ENCODE assay signal across 23 cellular contexts in the genomic region with DNA sequence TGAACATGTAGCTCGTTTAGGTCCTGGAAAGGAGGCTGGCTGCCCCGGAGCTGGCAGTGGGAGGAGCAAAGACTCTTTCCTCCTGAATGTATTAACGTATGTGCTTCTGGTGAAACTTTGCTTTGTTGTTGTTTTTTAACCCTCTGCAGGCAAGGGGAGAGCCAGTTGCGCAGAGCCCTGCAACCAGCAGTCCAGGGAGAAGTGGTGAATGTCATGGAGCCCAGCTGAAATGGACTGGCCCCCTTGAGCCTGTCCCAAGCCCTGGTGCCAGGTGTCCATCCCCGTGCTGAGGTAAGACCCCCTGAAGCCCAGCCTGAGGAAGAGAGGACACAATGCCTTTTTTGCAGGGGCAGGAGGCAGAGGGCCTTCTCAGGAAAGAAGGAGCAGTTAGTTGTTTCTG. TPM values are rescaled to one million over a fixed set of nuclear protein-coding genes. Genes with fewer than 3 reads are reported as not detected.
DNase-seq lines count a peak whose midpoint lies in the region; ATAC-seq and TF ChIP-seq lines count a peak whose summit lies in the region.
"Had no signal": no experiment of that assay in that cellular context is flagged by ENCODE, and none has a peak within 500 bp of the region (broad histone marks: within the 10 kb centered on the region; RNA-seq: fewer than 3 reads in every experiment).

No MANE protein-coding gene starts in this region.

- H3K9me3 Mint-ChIP-seq in activated T-cell treated with anti-CD3 and anti-CD28 coated beads, Interleukin-2, amount 50 U/mL, for 72 hours: no peaks in the 10 kb centered on the region
- H3K9me3 Mint-ChIP-seq in endothelial cell (ENCODE audit: unreplicated experiment): no peaks in the 10 kb centered on the region
- peaks cover 3% of the 10 kb centered on the region for H3K9me3 Mint-ChIP-seq in osteocyte (ENCODE audit: unreplicated experiment)
- no peaks in the 10 kb centered on the region for H3K9me3 Mint-ChIP-seq in Calu3 (ENCODE audit: low read depth, unreplicated experiment)
- H3K9me3 Mint-ChIP-seq: activated naive CD4-positive, alpha-beta T cell treated with anti-CD3 and anti-CD28 coated beads for 36 hours; type B pancreatic cell had no signal

- H3K27me3 ChIP-seq in HUES64 (ENCODE audit: insufficient read depth, low read length): no peaks in the 10 kb centered on the region
- H3K27me3 ChIP-seq: right atrium auricular region, SJCRH30 had no signal

- peaks cover 6 to 24% of the 10 kb centered on the region in 2 donors for H3K36me3 Mint-ChIP-seq in activated T-cell treated with anti-CD3 and anti-CD28 coated beads, Interleukin-2, amount 50 U/mL, for 72 hours (ENCODE audit: insufficient read depth in 2 of 2)
- H3K36me3 Mint-ChIP-seq in endothelial cell (ENCODE audit: low read depth, unreplicated experiment) (peaks cover 25% of the 10 kb centered on the region), osteocyte (ENCODE audit: unreplicated experiment) (peaks cover 18% of the 10 kb centered on the region), Calu3 (ENCODE audit: insufficient read depth, unreplicated experiment) (no peaks in the 10 kb centered on the region)

- CTCF ChIA-PET in Calu3 (lab: Charles Lee): no interaction called here

- H3K36me3 ChIP-seq in HUES64 (ENCODE audit: insufficient read depth, low read length): peaks cover 24% of the 10 kb centered on the region
- H3K36me3 ChIP-seq: right atrium auricular region, SJCRH30 had no signal

- no peak overlapping the region for H3K9ac ChIP-seq in HUES64 (ENCODE audit: low read depth, low read length)

- H3K27me3 Mint-ChIP-seq in activated T-cell treated with anti-CD3 and anti-CD28 coated beads, Interleukin-2, amount 50 U/mL, for 72 hours (ENCODE audit: low read depth): no peaks in the 10 kb centered on the region
- H3K27me3 Mint-ChIP-seq in endothelial cell (ENCODE audit: unreplicated experiment) (no peaks in the 10 kb centered on the region), osteocyte (ENCODE audit: unreplicated experiment) (no peaks in the 10 kb centered on the region), Calu3 (ENCODE audit: unreplicated experiment) (no peaks in the 10 kb centered on the region)
- H3K27me3 Mint-ChIP-seq: type B pancreatic cell had no signal

- H3K4me1 Mint-ChIP-seq in activated T-cell treated with anti-CD3 and anti-CD28 coated beads, Interleukin-2, amount 50 U/mL, for 72 hours (ENCODE audit: low read depth): peaks cover 64% of the 10 kb centered on the region
- H3K4me1 Mint-ChIP-seq in endothelial cell (ENCODE audit: unreplicated experiment): peaks cover 60% of the 10 kb centered on the region
- peaks cover 64% of the 10 kb centered on the region for H3K4me1 Mint-ChIP-seq in osteocyte (ENCODE audit: unreplicated experiment)
- H3K4me1 Mint-ChIP-seq in Calu3 (ENCODE audit: low read depth, unreplicated experiment): no peaks in the 10 kb centered on the region

- no TSS peak for BruUV-seq in Calu3 (replicated peaks; lab: Mats Ljungman, UMichigan)

- TF ChIP-seq CTCF in endothelial cell (IDR thresholded peaks at IDR 0.05; ENCODE audit: unreplicated experiment) (no peak), osteocyte (IDR thresholded peaks at IDR 0.05) (no peak), Calu3 (IDR thresholded peaks at IDR 0.05; ENCODE audit: unreplicated experiment) (no peak)

- H3K4me1 ChIP-seq in HUES64 (ENCODE audit: insufficient read depth, low read length): peaks cover 58% of the 10 kb centered on the region
- H3K4me1 ChIP-seq: A549, lower lobe of right lung had no signal

- 56% methylated on average over 5 of the region's 5 CpGs for WGBS in HUES64

- no peaks in the 10 kb centered on the region for H3K9me3 ChIP-seq in HUES64 (ENCODE audit: insufficient read depth, low read depth, low read length)
- H3K9me3 ChIP-seq: A549, lower lobe of right lung, right atrium auricular region, SJCRH30 had no signal

- intact Hi-C loops in head of caudate nucleus (cut with DNase I): no loop called here
- intact Hi-C loops in Calu3 (cut with micrococcal nuclease; ENCODE audit: unreplicated experiment): no loop called here

- peak overlapping the region; percentile 71 for H3K27ac ChIP-seq in HUES64 (ENCODE audit: low read depth, low read length)
- H3K27ac ChIP-seq: A549, epithelial cell of prostate, lower lobe of right lung, right atrium auricular region, SJCRH30 had no signal

- no peak for ATAC-seq in activated T-cell treated with anti-CD3 and anti-CD28 coated beads, Interleukin-2, amount 50 U/mL, for 72 hours (replicated peaks in 1 of 2)
- ATAC-seq: A549, lower lobe of right lung, Panc1 had no signal

- no peak for DNase-seq in activated T-cell treated with anti-CD3 and anti-CD28 coated beads, Interleukin-2, amount 50 U/mL, for 72 hours
- no peak for DNase-seq in activated T-cell treated with anti-CD3 and anti-CD28 coated beads for 4 hours
- DNase-seq in endothelial cell (ENCODE audit: low spot score): no peak
- DNase-seq in osteocyte (ENCODE audit: extremely low spot score, unreplicated experiment): no peak
- no peak for DNase-seq in head of caudate nucleus
- no peak for DNase-seq in cerebellar nuclear complex (lab: John Stamatoyannopoulos, UW)
- no peak for DNase-seq in Calu3
- DNase-seq: activated naive CD4-positive, alpha-beta T cell treated with anti-CD3 and anti-CD28 coated beads for 36 hours; aorta; central memory CD4-positive, alpha-beta T cell; lower lobe of right lung; NCI-H1092; NCI-H187 treated with DMSO at 0.1 percent for 48 hours; NCI-H226; NCI-H82; SJCRH30; stimulated activated CD4-positive, alpha-beta T cell treated with anti-CD3 and anti-CD28 coated beads, Interleukin-12 subunit alpha, Interleukin-12 subunit beta, amount 100 ng/mL, for 4 hours had no signal

- H3K4me3 ChIP-seq in HUES64 (ENCODE audit: low read length): no peak overlapping the region
- H3K4me3 ChIP-seq: A549, lower lobe of right lung, right atrium auricular region, SJCRH30 had no signal

- no peak overlapping the region for H3K4me3 Mint-ChIP-seq in activated T-cell treated with anti-CD3 and anti-CD28 coated beads, Interleukin-2, amount 50 U/mL, for 72 hours
- H3K4me3 Mint-ChIP-seq in endothelial cell (ENCODE audit: unreplicated experiment) (no peak overlapping the region), osteocyte (ENCODE audit: unreplicated experiment) (no peak overlapping the region), Calu3 (ENCODE audit: low read depth, unreplicated experiment) (no peak overlapping the region)
- H3K4me3 Mint-ChIP-seq: activated naive CD4-positive, alpha-beta T cell treated with anti-CD3 and anti-CD28 coated beads for 36 hours; type B pancreatic cell had no signal

- H3K27ac Mint-ChIP-seq in activated T-cell treated with anti-CD3 and anti-CD28 coated beads, Interleukin-2, amount 50 U/mL, for 72 hours: peak overlapping the region; percentile 40
- H3K27ac Mint-ChIP-seq in endothelial cell (ENCODE audit: unreplicated experiment): peak overlapping the region; percentile 53
- peak overlapping the region; percentile 36 for H3K27ac Mint-ChIP-seq in osteocyte (ENCODE audit: unreplicated experiment)
- H3K27ac Mint-ChIP-seq in Calu3 (ENCODE audit: unreplicated experiment): no peak overlapping the region
- H3K27ac Mint-ChIP-seq: activated naive CD4-positive, alpha-beta T cell treated with anti-CD3 and anti-CD28 coated beads for 36 hours; type B pancreatic cell had no signal

RNA-seq across cellular contexts. Expression of gene ST6GAL1, which starts 33.3 kb away (rescaled TPM):
- 100 to 1,000 TPM in 1 of 2 donors, 10 to 100 TPM in 1; 98.1 to 104 TPM for total RNA-seq in activated T-cell treated with anti-CD3 and anti-CD28 coated beads, Interleukin-2, amount 50 U/mL, for 72 hours
- 52.5 TPM for polyA plus RNA-seq in HUES64 (2013, experiment 1 of 2)
- 61.1 TPM for polyA plus RNA-seq in HUES64 (2013, experiment 2 of 2)
- total RNA-seq in endothelial cell (ENCODE audit: unreplicated experiment): 82.4 TPM
- total RNA-seq in osteocyte: 63.1 and 68.2 TPM in 2 replicates
- total RNA-seq in Calu3 (2022): 14.4 and 20.4 TPM in 2 replicates
